Comparison of ENCODE assay signal across 9 cellular contexts in the genomic region with DNA sequence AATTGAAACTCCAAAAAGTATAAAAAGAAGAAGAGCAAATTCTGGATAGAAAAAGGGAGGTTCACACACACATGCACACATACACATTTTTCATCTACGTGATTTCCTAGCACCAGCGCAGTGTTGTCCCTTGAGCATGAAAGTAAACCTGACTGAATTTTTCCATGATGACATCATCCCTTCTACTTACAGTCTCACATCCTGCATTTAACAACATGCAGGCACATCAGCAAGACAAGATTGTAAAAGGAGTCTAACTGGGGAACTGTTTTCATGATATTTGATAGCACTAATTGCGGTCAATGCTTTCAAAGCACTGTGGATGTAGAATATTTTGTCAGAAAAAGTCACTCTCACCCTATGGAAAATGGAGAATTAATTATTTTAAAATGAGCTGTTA. TPM values are rescaled to one million over a fixed set of nuclear protein-coding genes. Genes with fewer than 3 reads are reported as not detected.
DNase-seq lines count a peak whose midpoint lies in the region; ATAC-seq and TF ChIP-seq lines count a peak whose summit lies in the region.
"Had no signal": no experiment of that assay in that cellular context is flagged by ENCODE, and none has a peak within 500 bp of the region (broad histone marks: within the 10 kb centered on the region; RNA-seq: fewer than 3 reads in every experiment).

No MANE protein-coding gene starts in this region.

- POLR2A ChIA-PET in GM10248 (lab: Yijun Ruan, JAX), result no interaction called here

- no peak for TF ChIP-seq POLR2A in Peyer's patch (IDR thresholded peaks at IDR 0.05)

- WGBS in heart right ventricle, 2 donors, result 19 to 20% methylated on average over 3 of the region's 3 CpGs

- intact Hi-C loops in heart right ventricle (cut with DNase I), result no loop called here

- peak overlapping the region; percentile 63 for H3K27ac Mint-ChIP-seq in stimulated activated naive CD8-positive, alpha-beta T cell treated with anti-CD3 and anti-CD28 coated beads, Interleukin-15, Interleukin-2, amounts not matched to agents 100 ng/mL and 50 ng/mL, for 24 hours

- peak overlapping the region; percentile 18 for H3K4me3 Mint-ChIP-seq in stimulated activated naive CD8-positive, alpha-beta T cell treated with anti-CD3 and anti-CD28 coated beads, Interleukin-15, Interleukin-2, amounts not matched to agents 100 ng/mL and 50 ng/mL, for 24 hours
- H3K4me3 Mint-ChIP-seq: naive thymus-derived CD8-positive, alpha-beta T cell had no signal

- H3K36me3 ChIP-seq in heart right ventricle (no peaks in the 10 kb centered on the region), Peyer's patch (no peaks in the 10 kb centered on the region)

- DNase-seq in GM10248 (ENCODE audit: extremely low spot score) (peak; percentile 16), HT-29 (ENCODE audit: low spot score) (peak; percentile 85), SK-N-DZ (ENCODE audit: low spot score) (peak; percentile 27), heart right ventricle (no peak), germinal center (ENCODE audit: low spot score) (no peak), Peyer's patch (no peak)

- CTCF ChIA-PET in GM10248 (lab: Yijun Ruan, JAX), result interaction anchor here (0.9 to 1.4 kb wide), 2 partner anchors 20 to 85 kb away, joined by 3 read pairs; no protein-coding TSS in a partner anchor

- TF ChIP-seq CTCF in GM10248 (IDR thresholded peaks at IDR 0.05; ENCODE audit: control extremely low read depth, extremely low read depth, low read depth, missing control alignments), result no peak
- TF ChIP-seq CTCF in heart right ventricle (IDR thresholded peaks at IDR 0.05), result no peak
- no peak for TF ChIP-seq CTCF in Peyer's patch (IDR thresholded peaks at IDR 0.05)

- H3K4me1 Mint-ChIP-seq in stimulated activated naive CD8-positive, alpha-beta T cell treated with anti-CD3 and anti-CD28 coated beads, Interleukin-15, Interleukin-2, amounts not matched to agents 100 ng/mL and 50 ng/mL, for 24 hours (ENCODE audit: low read depth), result peaks cover 24% of the 10 kb centered on the region

- H3K36me3 Mint-ChIP-seq in stimulated activated naive CD8-positive, alpha-beta T cell treated with anti-CD3 and anti-CD28 coated beads, Interleukin-15, Interleukin-2, amounts not matched to agents 100 ng/mL and 50 ng/mL, for 24 hours (ENCODE audit: low read depth), result no peaks in the 10 kb centered on the region
- H3K36me3 Mint-ChIP-seq: naive thymus-derived CD8-positive, alpha-beta T cell had no signal

- H3K9me3 ChIP-seq in heart right ventricle (no peaks in the 10 kb centered on the region), Peyer's patch (no peaks in the 10 kb centered on the region)

- ATAC-seq in heart right ventricle (peak; percentile 72 to 95 (median 88)), HG03432 (IDR thresholded peaks at IDR 0.05; ENCODE audit: unreplicated experiment) (no peak)
- ATAC-seq: naive thymus-derived CD8-positive, alpha-beta T cell had no signal

- H3K27me3 ChIP-seq in heart right ventricle, result no peaks in the 10 kb centered on the region
- H3K27me3 ChIP-seq in Peyer's patch, result no peaks in the 10 kb centered on the region

- H3K9me3 Mint-ChIP-seq in stimulated activated naive CD8-positive, alpha-beta T cell treated with anti-CD3 and anti-CD28 coated beads, Interleukin-15, Interleukin-2, amounts not matched to agents 100 ng/mL and 50 ng/mL, for 24 hours, result peaks cover 4% of the 10 kb centered on the region

- H3K27ac ChIP-seq in heart right ventricle (peak overlapping the region in 7 of 10 donors; percentile 16 to 69 (median 45)), Peyer's patch (peak overlapping the region in 1 of 4 donors; percentile 0)

- H3K4me1 ChIP-seq in heart right ventricle (peaks cover 0 to 18% (median 10%) of the 10 kb centered on the region in 9 donors), Peyer's patch (no peaks in the 10 kb centered on the region)

- H3K4me3 ChIP-seq in heart right ventricle (peak overlapping the region in 1 of 10 donors; percentile 10), Peyer's patch (no peak overlapping the region)

- no peaks in the 10 kb centered on the region for H3K27me3 Mint-ChIP-seq in stimulated activated naive CD8-positive, alpha-beta T cell treated with anti-CD3 and anti-CD28 coated beads, Interleukin-15, Interleukin-2, amounts not matched to agents 100 ng/mL and 50 ng/mL, for 24 hours

RNA-seq across cellular contexts. Expression of a gene that starts 36.6 kb away (rescaled TPM):
- total RNA-seq in HT-29 (2014; rRNA removed; shearing (Covaris generic)), result 3.3 and 3.7 TPM in 2 replicates
- 0.43 and 4.6 TPM in 2 replicates for polyA plus RNA-seq in SK-N-DZ (2014; cell fraction: cytosol; rRNA removed)
- 1.6 and 2.7 TPM in 2 replicates for polyA plus RNA-seq in SK-N-DZ (2014; cell fraction: nucleus; rRNA removed)
- total RNA-seq in heart right ventricle (10 to 100 TPM in 8 of 10 donors, 1 to 10 TPM in 2; 7.4 to 21.7 (median 14.1) TPM), Peyer's patch (10 to 100 TPM in 1 of 4 donors, 1 to 10 TPM in 3; 5.8 to 10.7 (median 8.7) TPM)
- polyA plus RNA-seq in heart right ventricle, result 1 to 10 TPM; 1.5 to 6.9 TPM

Comparison
In these comparisons a context has a peak if more than half of its experiments do, and no peak if none do; other contexts are left out.
1. DNase-seq: peak in GM10248 (single experiment), HT-29 (single experiment) and SK-N-DZ (single experiment); none in heart right ventricle (0 of 2), germinal center (single experiment) and Peyer's patch (0 of 3).